In the genomic region with DNA sequence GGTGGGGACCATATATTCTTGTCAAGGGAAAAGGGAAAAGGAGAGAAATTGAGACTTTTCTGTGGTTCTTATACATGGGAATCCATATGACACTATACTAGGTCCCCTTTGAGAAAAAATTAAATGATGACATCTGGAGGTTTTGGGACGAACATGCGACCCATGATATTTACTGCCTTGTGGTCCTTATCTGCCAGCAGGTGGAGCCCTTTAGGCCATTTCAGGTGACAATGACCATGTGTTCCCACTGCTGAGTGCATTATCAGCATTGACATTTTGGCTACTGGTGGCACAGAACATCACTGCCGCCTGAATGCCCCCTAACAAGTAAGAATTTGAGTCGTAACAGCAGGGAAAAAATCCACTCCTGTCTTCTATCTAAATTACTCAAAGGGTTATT, we compare ENCODE assay signal across 8 cellular contexts.
DNase-seq lines count a peak whose midpoint lies in the region; ATAC-seq and TF ChIP-seq lines count a peak whose summit lies in the region.

No MANE protein-coding gene starts in this region.

- H2BK15ac ChIP-seq in neuronal stem cell (ENCODE audit: low read length), result no peak overlapping the region

- no peaks in the 10 kb centered on the region for H3K27me3 Mint-ChIP-seq in Caco-2 (ENCODE audit: insufficient read depth, unreplicated experiment)
- no peaks in the 10 kb centered on the region for H3K27me3 Mint-ChIP-seq in natural killer cell (ENCODE audit: low read depth in 2 of 2)

- H2BK5ac ChIP-seq in neuronal stem cell (ENCODE audit: low read length), result no peak overlapping the region

- no peak overlapping the region for H2AK5ac ChIP-seq in neuronal stem cell (ENCODE audit: low read depth, low read length)

- H3K14ac ChIP-seq in neuronal stem cell (ENCODE audit: low read length), result no peak overlapping the region

- H3K27me3 ChIP-seq in Caco-2 (replicated peaks; ENCODE audit: control insufficient read depth, insufficient read depth, low read length) (no peaks in the 10 kb centered on the region), KMS-11 (ENCODE audit: insufficient read depth, low read depth) (no peaks in the 10 kb centered on the region), neuronal stem cell (ENCODE audit: control insufficient read depth in 3 of 3, insufficient read depth in 3 of 3, low read depth in 1 of 3, low read length in 3 of 3) (no peaks in the 10 kb centered on the region)

- intact Hi-C loops in Caco-2 (cut with micrococcal nuclease; ENCODE audit: unreplicated experiment) (loop anchor here (1.0 to 5.0 kb wide), 4 partner anchors 64 to 1142 kb away; no protein-coding TSS in a partner anchor), natural killer cell (cut with micrococcal nuclease) (no loop called here)

- H3K23ac ChIP-seq in neuronal stem cell (ENCODE audit: low read depth, low read length, poor library complexity), result no peak overlapping the region

- no peaks in the 10 kb centered on the region for H3K4me1 Mint-ChIP-seq in Caco-2 (ENCODE audit: low read depth, unreplicated experiment)
- no peaks in the 10 kb centered on the region for H3K4me1 Mint-ChIP-seq in natural killer cell

- BruUV-seq in Caco-2 (replicated peaks; lab: Mats Ljungman, UMichigan), result no TSS peak

- H3K27ac Mint-ChIP-seq in Caco-2 (ENCODE audit: unreplicated experiment), result no peak overlapping the region
- no peak overlapping the region for H3K27ac Mint-ChIP-seq in natural killer cell

- H4K20me1 ChIP-seq in KMS-11 (ENCODE audit: insufficient read depth), result no peaks in the 10 kb centered on the region

- no peaks in the 10 kb centered on the region for H3K36me3 ChIP-seq in Caco-2 (ENCODE audit: control insufficient read depth, insufficient read depth, low read length)
- no peaks in the 10 kb centered on the region; the same call in 1 of the 2 replicates for H3K36me3 ChIP-seq in KMS-11 (ENCODE audit: insufficient read depth)
- H3K36me3 ChIP-seq in neuronal stem cell (replicated peaks in 1 of 2; ENCODE audit: control insufficient read depth in 2 of 2, insufficient read depth in 2 of 2, low read length in 2 of 2), result no peaks in the 10 kb centered on the region

- ATAC-seq in GM19395 (IDR thresholded peaks at IDR 0.05; ENCODE audit: unreplicated experiment) (peak; percentile 76), GM19023 (IDR thresholded peaks at IDR 0.05; ENCODE audit: unreplicated experiment) (no peak), natural killer cell (no peak)

- H3K4me2 ChIP-seq in KMS-11 (no peak overlapping the region), neuronal stem cell (ENCODE audit: insufficient read depth, low read length, poor library complexity, severe bottlenecking) (no peak overlapping the region)

- POLR2A ChIA-PET in Caco-2 (lab: Charles Lee), result no interaction called here

- no peak overlapping the region for H3K4ac ChIP-seq in neuronal stem cell (ENCODE audit: low read length)

- H3K9ac ChIP-seq in KMS-11 (no peak overlapping the region), neuronal stem cell (ENCODE audit: low read depth, low read length, poor library complexity) (no peak overlapping the region)

- H3K4me3 ChIP-seq in Caco-2 (ENCODE audit: low read depth, low read length) (no peak overlapping the region), KMS-11 (IDR thresholded peaks at IDR 0.05; ENCODE audit: insufficient read depth, low read depth, low read length) (no peak overlapping the region), astrocyte of the spinal cord (ENCODE audit: low read depth, low read length) (no peak overlapping the region), neuronal stem cell (ENCODE audit: low read length in 2 of 2) (no peak overlapping the region)

- TF ChIP-seq CTCF in Caco-2 (IDR thresholded peaks at IDR 0.05; ENCODE audit: insufficient read depth in 1 of 2, low read depth in 1 of 2, low read length in 1 of 2, severe bottlenecking in 1 of 2, unreplicated experiment in 1 of 2) (peak; percentile 43 to 65), KMS-11 (conservative IDR thresholded peaks at IDR 0.05; ENCODE audit: low read depth, low read length) (peak; percentile 59), astrocyte of the spinal cord (IDR thresholded peaks at IDR 0.05; ENCODE audit: low read depth, low read length) (peak; percentile 49), natural killer cell (IDR thresholded peaks at IDR 0.05) (no peak)

- H3K36me3 Mint-ChIP-seq in Caco-2 (ENCODE audit: insufficient read depth, unreplicated experiment) (no peaks in the 10 kb centered on the region), natural killer cell (no peaks in the 10 kb centered on the region)

- H3K4me3 Mint-ChIP-seq in Caco-2 (ENCODE audit: unreplicated experiment), result no peak overlapping the region
- no peak overlapping the region for H3K4me3 Mint-ChIP-seq in natural killer cell

- CTCF ChIA-PET in Caco-2 (lab: Charles Lee), result no interaction called here

- no peaks in the 10 kb centered on the region for H3K9me3 Mint-ChIP-seq in Caco-2 (ENCODE audit: unreplicated experiment)
- peaks cover 2 to 3% of the 10 kb centered on the region in 2 donors for H3K9me3 Mint-ChIP-seq in natural killer cell

- no peak overlapping the region for H4K8ac ChIP-seq in neuronal stem cell (ENCODE audit: low read depth, low read length)

- H3K4me1 ChIP-seq in Caco-2 (no peaks in the 10 kb centered on the region), KMS-11 (ENCODE audit: low read depth, poor library complexity, severe bottlenecking) (no peaks in the 10 kb centered on the region), neuronal stem cell (ENCODE audit: control insufficient read depth in 2 of 2, insufficient read depth in 1 of 2, low read depth in 1 of 2, low read length in 2 of 2) (peaks cover 0 to 2% of the 10 kb centered on the region in 2 donors)

- no peak overlapping the region for H4K91ac ChIP-seq in neuronal stem cell (ENCODE audit: low read depth, low read length, poor library complexity)

- H3K27ac ChIP-seq in KMS-11 (no peak overlapping the region), neuronal stem cell (replicated peaks; ENCODE audit: low read length) (no peak overlapping the region)

- DNase-seq in Caco-2 (peak; percentile 44 to 46), astrocyte of the spinal cord (ENCODE audit: low read depth, low spot score) (no peak), neuronal stem cell (ENCODE audit: low spot score) (peak; percentile 14), natural killer cell (no peak), NCI-H2227 treated with DMSO at 0.1 percent for 48 hours (lab: John Stamatoyannopoulos, UW) (no peak)

- no peak overlapping the region for H2BK12ac ChIP-seq in neuronal stem cell (ENCODE audit: low read length)

- H3K79me1 ChIP-seq in neuronal stem cell (ENCODE audit: low read depth, low read length), result no peaks in the 10 kb centered on the region

- no CpG with 5 or more reads among the region's 4 CpGs for WGBS in neuronal stem cell (ENCODE audit: extremely low coverage in 2 of 2, insufficient read length in 2 of 2, insufficient replicate concordance in 1 of 2), 2 donors

- H2AFZ ChIP-seq in KMS-11 (ENCODE audit: low read depth) (no peak overlapping the region), neuronal stem cell (ENCODE audit: low read length) (no peak overlapping the region)

- H3K9me3 ChIP-seq in Caco-2, result no peaks in the 10 kb centered on the region
- no peaks in the 10 kb centered on the region for H3K9me3 ChIP-seq in neuronal stem cell (replicated peaks in 1 of 2; ENCODE audit: control insufficient read depth in 2 of 2, insufficient read depth in 1 of 2, low read depth in 1 of 2, low read length in 2 of 2)

- no peaks in the 10 kb centered on the region for H3K79me2 ChIP-seq in KMS-11 (ENCODE audit: insufficient read depth, low read depth)

- H3K18ac ChIP-seq in neuronal stem cell (ENCODE audit: low read length), result no peak overlapping the region

- in situ Hi-C loops in astrocyte of the spinal cord (cut with HindIII; ENCODE audit: low sequenced_read_pairs), result no loop called here

- no peak overlapping the region for H2BK120ac ChIP-seq in neuronal stem cell (ENCODE audit: low read depth, low read length)

Comparison
In these comparisons a context has a peak if more than half of its experiments do, and no peak if none do; other contexts are left out.
1. DNase-seq: peak in Caco-2 (2 of 2) and neuronal stem cell (single experiment); none in astrocyte of the spinal cord (single experiment), natural killer cell (single experiment) and NCI-H2227 treated with DMSO at 0.1 percent for 48 hours (single experiment).